In genomic region chr17:49521088-49521450, GRCh38 we compare ENCODE assay signal across 20 cellular contexts. TPM values are rescaled to one million over a fixed set of nuclear protein-coding genes. Genes with fewer than 3 reads are reported as not detected.
"Had no signal": no experiment of that assay in that cellular context is flagged by ENCODE, and none has a peak within 500 bp of the region (broad histone marks: within the 10 kb centered on the region; RNA-seq: fewer than 3 reads in every experiment).

No MANE protein-coding gene starts in this region.

- H3K27ac ChIP-seq: neutrophil, vagina had no signal

- H3K27me3 ChIP-seq: body of pancreas, sigmoid colon, thyroid gland, vagina had no signal

- H3K9me3 ChIP-seq: body of pancreas, neutrophil, sigmoid colon, thyroid gland, vagina had no signal

- H3K4me3 ChIP-seq: body of pancreas, sigmoid colon, thyroid gland, vagina had no signal

- DNase-seq: activated B cell treated with CpG ODN at 0.5 μM for 24 hours; activated CD4-positive, alpha-beta T cell treated with anti-CD3 and anti-CD28 coated beads, Interleukin-2, amount 10 ng/mL, durations not matched to agents 24 days and 14 days; activated CD8-positive, alpha-beta T cell treated with anti-CD3 and anti-CD28 coated beads for 36 hours; activated naive CD4-positive, alpha-beta T cell treated with Interleukin-2 at 50 U/mL for 16 hours; activated T-cell treated with anti-CD3 and anti-CD28 coated beads, Interleukin-2, amount 50 U/mL, for 24 hours; body of pancreas; caudate nucleus; endodermal cell; foreskin melanocyte; kidney glomerular epithelial cell; mesenchymal stem cell; naive thymus-derived CD4-positive, alpha-beta T cell; sigmoid colon; stimulated activated naive B cell treated with anti-CD40 and anti-IgM and Interleukin-4, amounts not matched to agents 10 μg/mL and 1 μg/mL and 100 μg/mL, for 72 hours; T-cell; thyroid gland had no signal

- H3K36me3 ChIP-seq: neutrophil, sigmoid colon, thyroid gland, vagina had no signal

- FAIRE-seq: colon had no signal

RNA-seq across cellular contexts. Expression of gene NGFR, which starts 26.0 kb away (rescaled TPM):
- total RNA-seq: activated CD4-positive, alpha-beta T cell treated with anti-CD3 and anti-CD28 coated beads, Interleukin-2, amount 10 ng/mL, durations not matched to agents 24 days and 14 days; epithelial cell of proximal tubule had no signal
- polyA plus RNA-seq: naive thymus-derived CD4-positive, alpha-beta T cell had no signal

RNA-seq across cellular contexts. Expression of gene NXPH3, which starts 54.6 kb away (rescaled TPM):
- total RNA-seq: activated B cell treated with CpG ODN at 0.5 μM for 24 hours; activated CD4-positive, alpha-beta T cell treated with anti-CD3 and anti-CD28 coated beads, Interleukin-2, amount 10 ng/mL, durations not matched to agents 24 days and 14 days; naive thymus-derived CD4-positive, alpha-beta T cell; T-cell had no signal
- polyA plus RNA-seq: naive thymus-derived CD4-positive, alpha-beta T cell had no signal
